1 cellular context compared by ENCODE assay signal in genomic region chr7:100580466-100581283, GRCh38.
TF ChIP-seq lines count a peak whose summit lies in the region.

No MANE protein-coding gene starts in this region.

TF ChIP-seq in HepG2, 621 proteins besides CTCF, POLR2A, EP300 and RAD21 (continued from another document):
- peak; percentile 85 for TF ChIP-seq ZNF646 (CRISPR knock-in tag; IDR thresholded peaks at IDR 0.05)
- no peak for TF ChIP-seq RBM39 (IDR thresholded peaks at IDR 0.05; ENCODE audit: low read depth, low read length, poor library complexity, severe bottlenecking)
- TF ChIP-seq ZNF207 (IDR thresholded peaks at IDR 0.05; ENCODE audit: borderline replicate concordance) = peak; percentile 74; the same call in 1 of the 2 replicates
- peak; percentile 34; the same call in 1 of the 2 replicates for TF ChIP-seq FOXP1 (IDR thresholded peaks at IDR 0.05)
- TF ChIP-seq FOXP1 (CRISPR knock-in tag; IDR thresholded peaks at IDR 0.05) = no peak
- no peak for TF ChIP-seq DNMT3B (CRISPR knock-in tag; conservative IDR thresholded peaks at IDR 0.05)
- TF ChIP-seq CHD2 (IDR thresholded peaks at IDR 0.05; ENCODE audit: low read depth, low read length) = no peak
- 0 out of 2 replicates have a peak, but pooled peaks have one; percentile 48 for TF ChIP-seq HNRNPL (IDR thresholded peaks at IDR 0.05; ENCODE audit: low read depth, low read length)
- TF ChIP-seq PHF20 (CRISPR knock-in tag; IDR thresholded peaks at IDR 0.05) = no peak
- TF ChIP-seq ZNF724P (CRISPR knock-in tag; IDR thresholded peaks at IDR 0.05; ENCODE audit: borderline replicate concordance) = no peak
- TF ChIP-seq EEA1 (CRISPR knock-in tag; IDR thresholded peaks at IDR 0.05; ENCODE audit: borderline replicate concordance) = no peak
- TF ChIP-seq FUBP1 (CRISPR knock-in tag; IDR thresholded peaks at IDR 0.05; ENCODE audit: borderline replicate concordance) = no peak
- TF ChIP-seq IKZF1 (IDR thresholded peaks at IDR 0.05) = 0 out of 2 replicates have a peak, but pooled peaks have one; percentile 80
- TF ChIP-seq GPBP1L1 (CRISPR knock-in tag; IDR thresholded peaks at IDR 0.05) = no peak
- TF ChIP-seq ZFP37 (CRISPR knock-in tag; IDR thresholded peaks at IDR 0.05; ENCODE audit: borderline replicate concordance) = no peak
- TF ChIP-seq NFATC3 (CRISPR knock-in tag; IDR thresholded peaks at IDR 0.05) = no peak
- TF ChIP-seq NFKBIZ (CRISPR knock-in tag; IDR thresholded peaks at IDR 0.05) = no peak
- TF ChIP-seq ZNF33A (CRISPR knock-in tag; IDR thresholded peaks at IDR 0.05; ENCODE audit: borderline replicate concordance) = no peak
- no peak for TF ChIP-seq CBX2 (IDR thresholded peaks at IDR 0.05; ENCODE audit: low read depth, low read length)
- no peak for TF ChIP-seq CBX2 (CRISPR knock-in tag; IDR thresholded peaks at IDR 0.05; ENCODE audit: low read depth)
- no peak for TF ChIP-seq CENPBD1 (CRISPR knock-in tag; IDR thresholded peaks at IDR 0.05; ENCODE audit: borderline replicate concordance, low read depth)
- peak; percentile 72 for TF ChIP-seq CCAR2 (optimal IDR thresholded peaks at IDR 0.05; ENCODE audit: low read depth, low read length)
- no peak for TF ChIP-seq ZNF251 (CRISPR knock-in tag; IDR thresholded peaks at IDR 0.05)
